Comparison of ENCODE assay signal across 8 cellular contexts in the genomic region with DNA sequence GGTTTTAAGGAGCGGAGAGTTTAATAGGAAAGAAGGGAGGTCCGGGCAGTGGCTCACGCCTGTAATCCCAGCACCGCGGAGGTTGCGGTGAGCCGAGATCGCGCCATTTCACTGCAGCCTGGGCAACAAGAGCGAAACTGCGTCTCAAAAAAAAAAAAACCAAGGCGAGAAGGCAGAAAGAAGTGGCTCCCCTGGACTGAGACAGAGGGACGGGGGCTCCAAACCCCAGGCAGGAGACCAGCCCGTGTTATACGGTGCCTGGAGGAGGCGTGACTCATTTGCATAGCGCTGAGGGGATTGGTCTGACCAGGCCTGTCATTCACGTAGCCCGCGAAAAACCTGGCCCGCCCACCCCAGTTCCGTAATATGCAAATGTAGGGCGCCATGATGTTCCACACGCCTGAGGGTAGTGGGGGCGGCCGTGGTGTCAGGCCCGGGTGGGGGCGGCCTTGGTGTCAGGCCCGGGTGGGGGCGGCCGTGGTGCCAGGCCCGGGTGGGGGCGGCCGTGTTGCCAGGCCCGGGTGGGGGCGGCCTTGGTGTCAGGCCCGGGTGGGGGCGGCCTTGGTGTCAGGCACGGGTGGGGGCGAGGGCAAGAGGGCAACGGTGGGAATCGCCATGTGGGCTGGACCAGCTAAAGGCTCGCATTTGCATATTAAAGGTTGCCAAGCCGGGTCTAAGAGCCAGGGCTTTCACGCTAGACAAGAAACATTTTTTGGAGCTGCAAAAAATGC. TPM values are rescaled to one million over a fixed set of nuclear protein-coding genes. Genes with fewer than 3 reads are reported as not detected.
A peak's percentile ranks its signal among the peaks of the same experiment; 100 is the strongest.
DNase-seq lines count a peak whose midpoint lies in the region; TF ChIP-seq lines count a peak whose summit lies in the region.

No MANE protein-coding gene starts in this region.

- no peak for TF ChIP-seq CTCF in GM20000 (IDR thresholded peaks at IDR 0.05; ENCODE audit: extremely low read depth, missing control alignments)
- TF ChIP-seq CTCF in fibroblast of lung (conservative IDR thresholded peaks at IDR 0.05 in 1 of 2, IDR thresholded peaks at IDR 0.05 in 1 of 2; ENCODE audit: low read depth in 1 of 2, low read length in 2 of 2) = no peak
- TF ChIP-seq CTCF in nephron progenitor cell (IDR thresholded peaks at IDR 0.05) = no peak

- H3K9me3 Mint-ChIP-seq in nephron progenitor cell = no peaks in the 10 kb centered on the region

- H3K9ac ChIP-seq in BLaER1 treated with 17β-estradiol and CSF1 and Interleukin-3, amounts not matched to agents 10 nM and 100 nM = peak overlapping the region; percentile 51 to 78 (median 75); a peak in 20 of 22 replicates
- peak overlapping the region; percentile 32 for H3K9ac ChIP-seq in fibroblast of lung (ENCODE audit: insufficient read depth, low read length)
- H3K9ac ChIP-seq in stomach smooth muscle (ENCODE audit: low read length in 2 of 2) = peak overlapping the region; percentile 57 to 60

- peaks cover 12% of the 10 kb centered on the region for H3K27me3 Mint-ChIP-seq in nephron progenitor cell (ENCODE audit: low read depth, poor library complexity)

- peak overlapping the region; percentile 89 for H3K4me3 Mint-ChIP-seq in nephron progenitor cell

- H3K4me1 Mint-ChIP-seq in nephron progenitor cell = peaks cover 37% of the 10 kb centered on the region

- H3K27ac Mint-ChIP-seq in nephron progenitor cell = peak overlapping the region; percentile 90

- no peaks in the 10 kb centered on the region for H3K27me3 ChIP-seq in BLaER1 treated with 17β-estradiol and CSF1 and Interleukin-3, amounts not matched to agents 10 nM and 100 nM
- H3K27me3 ChIP-seq in fibroblast of lung (ENCODE audit: control insufficient read depth, insufficient read depth, low read length) (no peaks in the 10 kb centered on the region), stomach smooth muscle (ENCODE audit: control insufficient read depth in 1 of 2, insufficient read depth in 2 of 2, low read length in 2 of 2) (no peaks in the 10 kb centered on the region)

- peak overlapping the region; percentile 52 to 70 (median 59) for H3K4me3 ChIP-seq in BLaER1 treated with 17β-estradiol and CSF1 and Interleukin-3, amounts not matched to agents 10 nM and 100 nM
- peak overlapping the region; percentile 71 to 77 (median 74) for H3K4me3 ChIP-seq in fibroblast of lung (replicated peaks in 1 of 4; ENCODE audit: control extremely low read depth in 1 of 4, insufficient read depth in 1 of 4, low read depth in 3 of 4, low read length in 4 of 4)
- peak overlapping the region; percentile 84 to 88 for H3K4me3 ChIP-seq in stomach smooth muscle (ENCODE audit: low read length in 2 of 2)

- H3K27ac ChIP-seq in BLaER1 treated with 17β-estradiol and CSF1 and Interleukin-3, amounts not matched to agents 10 nM and 100 nM = peak overlapping the region in 9 of 11 experiments; percentile 30 to 76 (median 65); a peak in 14 of 22 replicates
- H3K27ac ChIP-seq in fibroblast of lung (ENCODE audit: insufficient read depth, low read length) (peak overlapping the region; percentile 71), stomach smooth muscle (ENCODE audit: low read length) (no peak overlapping the region)

- peak overlapping the region; percentile 68 to 88 (median 76) for H3K4me2 ChIP-seq in BLaER1 treated with 17β-estradiol and CSF1 and Interleukin-3, amounts not matched to agents 10 nM and 100 nM
- peak overlapping the region; percentile 54 for H3K4me2 ChIP-seq in fibroblast of lung (ENCODE audit: extremely low read depth, insufficient read depth, low read length)

- H3K9me3 ChIP-seq in BLaER1 treated with 17β-estradiol and CSF1 and Interleukin-3, amounts not matched to agents 10 nM and 100 nM (replicated peaks in 1 of 11) = no peaks in the 10 kb centered on the region
- H3K9me3 ChIP-seq in fibroblast of lung (ENCODE audit: control insufficient read depth, insufficient read depth, low read depth, low read length) (no peaks in the 10 kb centered on the region), stomach smooth muscle (ENCODE audit: control insufficient read depth in 2 of 2, low read length in 2 of 2) (no peaks in the 10 kb centered on the region)

- peaks cover 0 to 25% (median 0%) of the 10 kb centered on the region in 11 experiments; a peak in 3 of 22 replicates for H4K20me1 ChIP-seq in BLaER1 treated with 17β-estradiol and CSF1 and Interleukin-3, amounts not matched to agents 10 nM and 100 nM
- no peaks in the 10 kb centered on the region for H4K20me1 ChIP-seq in fibroblast of lung (ENCODE audit: control insufficient read depth, extremely low read depth, insufficient read depth, low read length)

- H2AFZ ChIP-seq in fibroblast of lung (ENCODE audit: low read length) = peak overlapping the region; percentile 62

- H3K36me3 Mint-ChIP-seq in nephron progenitor cell (ENCODE audit: low read depth) = peaks cover 42% of the 10 kb centered on the region

- no peaks in the 10 kb centered on the region for H3K79me2 ChIP-seq in fibroblast of lung (ENCODE audit: control insufficient read depth, insufficient read depth, low read length)

- peak; percentile 97 for DNase-seq in GM20000 (ENCODE audit: low spot score)
- DNase-seq in HT-29 (ENCODE audit: low spot score) = peak; percentile 81
- DNase-seq in activated CD8-positive, alpha-beta memory T cell treated with anti-CD3 and anti-CD28 coated beads, Interleukin-2, amount 50 U/mL, for 24 hours (ENCODE audit: extremely low read depth) = peak; percentile 86
- DNase-seq in fibroblast of lung (ENCODE audit: low read depth in 2 of 2) = peak; percentile 86 to 87
- peak; percentile 91 for DNase-seq in nephron progenitor cell
- no peak for DNase-seq in NCI-H2029 treated with DMSO at 0.1 percent for 48 hours (lab: John Stamatoyannopoulos, UW)

- H3K4me1 ChIP-seq in BLaER1 treated with 17β-estradiol and CSF1 and Interleukin-3, amounts not matched to agents 10 nM and 100 nM = peaks cover 26 to 44% (median 38%) of the 10 kb centered on the region in 10 experiments
- H3K4me1 ChIP-seq in fibroblast of lung (ENCODE audit: control insufficient read depth, extremely low read depth, insufficient read depth, low read length) (no peaks in the 10 kb centered on the region), stomach smooth muscle (ENCODE audit: control insufficient read depth, insufficient read depth, low read length) (peaks cover 3% of the 10 kb centered on the region)

- H3K36me3 ChIP-seq in BLaER1 treated with 17β-estradiol and CSF1 and Interleukin-3, amounts not matched to agents 10 nM and 100 nM = peaks cover 29 to 38% (median 37%) of the 10 kb centered on the region in 11 experiments
- H3K36me3 ChIP-seq in fibroblast of lung (ENCODE audit: control insufficient read depth, insufficient read depth, low read length) (peaks cover 8% of the 10 kb centered on the region), stomach smooth muscle (ENCODE audit: control insufficient read depth in 2 of 2, insufficient read depth in 2 of 2, low read length in 2 of 2) (peaks cover 6 to 8% of the 10 kb centered on the region in 2 donors)

RNA-seq across cellular contexts. Expression of a gene that starts 2.1 kb away (rescaled TPM):
- 58.2 and 68.3 TPM in 2 replicates for total RNA-seq in HT-29 (2014; rRNA removed; shearing (Covaris generic))
- 5.6 and 10.9 TPM in 2 replicates for total RNA-seq in fibroblast of lung
- 4.3 and 5.4 TPM in 2 replicates for polyA plus RNA-seq in fibroblast of lung
- polyA plus RNA-seq in fibroblast of lung (2012) = 5.7 and 9.9 TPM in 2 replicates
- 13.3 and 28.1 TPM in 2 replicates for polyA minus RNA-seq in fibroblast of lung (ENCODE audit: low replicate concordance)

RNA-seq across cellular contexts. Expression of a gene that starts 35.3 kb away (rescaled TPM):
- total RNA-seq in HT-29 (2014; rRNA removed; shearing (Covaris generic)) = 111 and 120 TPM in 2 replicates
- total RNA-seq in fibroblast of lung = 36.2 and 46.1 TPM in 2 replicates
- polyA plus RNA-seq in fibroblast of lung = 15.4 and 24.0 TPM in 2 replicates
- 29.3 and 55.1 TPM in 2 replicates for polyA plus RNA-seq in fibroblast of lung (2012)
- 12.4 and 21.8 TPM in 2 replicates for polyA minus RNA-seq in fibroblast of lung (ENCODE audit: low replicate concordance)
